Comparison of ENCODE assay signal across 27 cellular contexts in genomic region chr3:94587291-94587690, GRCh38.
"Had no signal": no experiment of that assay in that cellular context is flagged by ENCODE, and none has a peak within 500 bp of the region (broad histone marks: within the 10 kb centered on the region; RNA-seq: fewer than 3 reads in every experiment).

No MANE protein-coding gene starts in this region.

- H3K27ac Mint-ChIP-seq: activated naive CD4-positive, alpha-beta T cell treated with anti-CD3 and anti-CD28 coated beads, Interleukin-2, amount 10 ng/mL, durations not matched to agents 7 days and 5 days; natural killer cell; neural progenitor cell had no signal

- H3K36me3 ChIP-seq: brain microvascular endothelial cell, gastrocnemius medialis, left ventricle myocardium inferior, neural progenitor cell, right atrium auricular region, spleen, suprapubic skin, tibial artery, WERI-Rb-1 had no signal

- DNase-seq: activated CD4-positive, alpha-beta T cell treated with anti-CD3 and anti-CD28 coated beads for 48 hours; activated CD4-positive, alpha-beta T cell treated with anti-CD3 and anti-CD28 coated beads, Interleukin-2, amount 50 U/mL, for 48 hours; activated CD8-positive, alpha-beta memory T cell treated with anti-CD3 and anti-CD28 coated beads for 24 hours; activated gamma-delta T cell; activated naive CD4-positive, alpha-beta T cell treated with anti-CD3 and anti-CD28 coated beads, Interleukin-2, amount 10 ng/mL, durations not matched to agents 7 days and 5 days; activated T-cell treated with anti-CD3 and anti-CD28 coated beads, Interleukin-2, amount 50 U/mL, for 1 hour; amniotic stem cell; brain microvascular endothelial cell; caudate nucleus; gastrocnemius medialis; islet precursor cell; left ventricle myocardium inferior; mesendoderm; natural killer cell; occipital lobe; spleen; stimulated activated naive CD4-positive, alpha-beta T cell; tibial artery; WERI-Rb-1 had no signal

- H3K4me3 Mint-ChIP-seq: activated naive CD4-positive, alpha-beta T cell treated with anti-CD3 and anti-CD28 coated beads, Interleukin-2, amount 10 ng/mL, durations not matched to agents 7 days and 5 days; natural killer cell; neural progenitor cell had no signal

- H3K27me3 ChIP-seq: brain microvascular endothelial cell, gastrocnemius medialis, hepatocyte, neural progenitor cell, right atrium auricular region, spleen, suprapubic skin, tibial artery had no signal

- H3K4me1 Mint-ChIP-seq: activated naive CD4-positive, alpha-beta T cell treated with anti-CD3 and anti-CD28 coated beads, Interleukin-2, amount 10 ng/mL, durations not matched to agents 7 days and 5 days; natural killer cell; neural progenitor cell had no signal

- H3K27me3 Mint-ChIP-seq: activated naive CD4-positive, alpha-beta T cell treated with anti-CD3 and anti-CD28 coated beads, Interleukin-2, amount 10 ng/mL, durations not matched to agents 7 days and 5 days had no signal

- H3K36me3 Mint-ChIP-seq: activated naive CD4-positive, alpha-beta T cell treated with anti-CD3 and anti-CD28 coated beads, Interleukin-2, amount 10 ng/mL, durations not matched to agents 7 days and 5 days; natural killer cell; neural progenitor cell had no signal

- H3K27ac ChIP-seq: brain microvascular endothelial cell, gastrocnemius medialis, hepatocyte, left ventricle myocardium inferior, neural progenitor cell, parathyroid adenoma, right atrium auricular region, spleen, suprapubic skin, tibial artery, WERI-Rb-1 had no signal

- H3K4me3 ChIP-seq: gastrocnemius medialis, hepatocyte, left ventricle myocardium inferior, lung, neural progenitor cell, right atrium auricular region, spleen, suprapubic skin, tibial artery had no signal

- H3K9me3 Mint-ChIP-seq: activated naive CD4-positive, alpha-beta T cell treated with anti-CD3 and anti-CD28 coated beads, Interleukin-2, amount 10 ng/mL, durations not matched to agents 7 days and 5 days; neural progenitor cell had no signal

- FAIRE-seq: astrocyte, TTC549 had no signal
